ENCODE assay signal across 18 cellular contexts in genomic region chr3:38582941-38583645, GRCh38.
A peak's percentile ranks its signal among the peaks of the same experiment; 100 is the strongest.
DNase-seq lines count a peak whose midpoint lies in the region; ATAC-seq, FAIRE-seq and TF ChIP-seq lines count a peak whose summit lies in the region.
"Had no signal": no experiment of that assay in that cellular context is flagged by ENCODE, and none has a peak within 500 bp of the region (broad histone marks: within the 10 kb centered on the region; RNA-seq: fewer than 3 reads in every experiment).

No MANE protein-coding gene starts in this region.

- H4K20me1 ChIP-seq in K562 (replicated peaks; ENCODE audit: control insufficient read depth, insufficient read depth, low read length) = peaks cover 4% of the 10 kb centered on the region; the same call in 1 of the 2 replicates

- no peak overlapping the region for H2AFZ ChIP-seq in K562 (ENCODE audit: low read depth, low read length)
- H2AFZ ChIP-seq: hepatocyte had no signal

- no peak overlapping the region for H3K4me2 ChIP-seq in K562 (ENCODE audit: insufficient read depth, low read length)
- H3K4me2 ChIP-seq: hepatocyte had no signal

- no peak for TF ChIP-seq POLR2A in K562 (conservative IDR thresholded peaks at IDR 0.05)
- TF ChIP-seq POLR2A in stomach (IDR thresholded peaks at IDR 0.05) = no peak

- H3K36me3 ChIP-seq in K562 (ENCODE audit: control insufficient read depth, insufficient read depth, low read length) = no peaks in the 10 kb centered on the region
- H3K36me3 ChIP-seq in stomach = no peaks in the 10 kb centered on the region
- H3K36me3 ChIP-seq: neutrophil, SJSA1 had no signal

- no peak overlapping the region for H3K9ac ChIP-seq in K562 (ENCODE audit: insufficient read depth in 1 of 2, low read depth in 2 of 2, low read length in 2 of 2)

- no peaks in the 10 kb centered on the region for H3K79me2 ChIP-seq in K562 (ENCODE audit: control insufficient read depth, insufficient read depth, low read length)
- H3K79me2 ChIP-seq: hepatocyte had no signal

- no TSS peak for BruUV-seq in K562 (replicated peaks; lab: Mats Ljungman, UMichigan)

- H3K27ac ChIP-seq in K562 (ENCODE audit: extremely low read depth, low read depth, low read length) = no peak overlapping the region
- no peak overlapping the region for H3K27ac ChIP-seq in stomach
- H3K27ac ChIP-seq: hepatocyte, neutrophil, SJSA1 had no signal

- POLR2A ChIA-PET in K562 (lab: Yijun Ruan, JAX) = no interaction called here

- in situ Hi-C loops in K562 (cut with MboI) = no loop called here

- 1% methylated on average over 8 of the region's 8 CpGs for WGBS in K562 (ENCODE audit: insufficient coverage, low coverage, missing lambda C conversion rate)
- WGBS in stomach, 5 donors = 63 to 77% (median 66%) methylated on average over 8 of the region's 8 CpGs

- peaks cover 12 to 76% of the 10 kb centered on the region in 2 experiments for H3K27me3 ChIP-seq in K562 (ENCODE audit: control insufficient read depth in 2 of 2, insufficient read depth in 2 of 2, low read length in 2 of 2)
- H3K27me3 ChIP-seq in stomach = no peaks in the 10 kb centered on the region
- H3K27me3 ChIP-seq: hepatocyte, neutrophil, SJSA1 had no signal

- no peak for FAIRE-seq in K562 (lab: Jason Lieb, UNC)
- FAIRE-seq: keratinocyte, TTC549 had no signal

- no peak for TF ChIP-seq RAD21 in K562 (CRISPR knock-in tag; conservative IDR thresholded peaks at IDR 0.05 in 1 of 2, IDR thresholded peaks at IDR 0.05 in 1 of 2)

- DNase-seq in activated CD8-positive, alpha-beta memory T cell treated with anti-CD3 and anti-CD28 coated beads for 24 hours = peak; percentile 9
- DNase-seq in activated CD8-positive, alpha-beta memory T cell treated with anti-CD3 and anti-CD28 coated beads, Interleukin-2, amount 50 U/mL, for 4 hours = no peak
- peak; percentile 71 for DNase-seq in NCI-H2227 treated with DMSO at 0.1 percent for 48 hours (lab: John Stamatoyannopoulos, UW)
- DNase-seq in K562 (ENCODE audit: extremely low read depth in 1 of 4, low spot score in 3 of 4) = no peak
- peak; percentile 18 for DNase-seq in stomach
- no peak for DNase-seq in HuH-7 (ENCODE audit: low spot score)
- no peak for DNase-seq in NAMALWA (ENCODE audit: low spot score)
- DNase-seq: activated CD4-positive, alpha-beta T cell treated with anti-CD3 and anti-CD28 coated beads, Interleukin-2, amount 50 U/mL, for 48 hours; effector memory CD8-positive, alpha-beta T cell; EL; NCI-H146; NCI-H446 treated with DMSO at 0.1 percent for 48 hours had no signal

- H3K9me3 ChIP-seq in K562 (replicated peaks; ENCODE audit: control insufficient read depth, insufficient read depth, low read depth, low read length) (no peaks in the 10 kb centered on the region), stomach (no peaks in the 10 kb centered on the region)
- H3K9me3 ChIP-seq: neutrophil, SJSA1 had no signal

- H3K9me1 ChIP-seq in K562 (ENCODE audit: control insufficient read depth, insufficient read depth, low read length) = no peaks in the 10 kb centered on the region

- ATAC-seq in K562 (no peak), HG03097 (IDR thresholded peaks at IDR 0.05; ENCODE audit: low FRiP score, unreplicated experiment) (no peak)
- ATAC-seq: effector memory CD8-positive, alpha-beta T cell had no signal

- no peak for TF ChIP-seq CTCF in K562 (IDR thresholded peaks at IDR 0.05 in 2 of 3, conservative IDR thresholded peaks at IDR 0.05 in 1 of 3; ENCODE audit: insufficient read depth in 2 of 3, low read depth in 1 of 3, low read length in 3 of 3)
- no peak for TF ChIP-seq CTCF in stomach (IDR thresholded peaks at IDR 0.05)

- intact Hi-C loops in K562 (cut with micrococcal nuclease) (no loop called here), stomach (cut with DNase I; ENCODE audit: low total_unique reads) (no loop called here)

- peaks cover 0 to 7% of the 10 kb centered on the region in 2 experiments; a peak in 1 of 5 replicates for H3K4me1 ChIP-seq in K562 (replicated peaks in 1 of 2; ENCODE audit: control insufficient read depth in 2 of 2, insufficient read depth in 2 of 2, low read length in 2 of 2)
- no peaks in the 10 kb centered on the region for H3K4me1 ChIP-seq in stomach
- H3K4me1 ChIP-seq: SJSA1 had no signal

- CTCF ChIA-PET in K562 (lab: Yijun Ruan, JAX; ENCODE audit: low intra/inter-chr PET ratio) = no interaction called here

- H3K4me3 ChIP-seq in K562 (no peak overlapping the region), stomach (no peak overlapping the region)
- H3K4me3 ChIP-seq: hepatocyte, SJSA1 had no signal

- TF ChIP-seq EP300 in K562 (IDR thresholded peaks at IDR 0.05; ENCODE audit: low read length) = no peak
- TF ChIP-seq EP300 in stomach (IDR thresholded peaks at IDR 0.05) = no peak

TF ChIP-seq in K562, 482 proteins besides CTCF, POLR2A, EP300 and RAD21 (continues in another document):
- TF ChIP-seq, protein P1, sequence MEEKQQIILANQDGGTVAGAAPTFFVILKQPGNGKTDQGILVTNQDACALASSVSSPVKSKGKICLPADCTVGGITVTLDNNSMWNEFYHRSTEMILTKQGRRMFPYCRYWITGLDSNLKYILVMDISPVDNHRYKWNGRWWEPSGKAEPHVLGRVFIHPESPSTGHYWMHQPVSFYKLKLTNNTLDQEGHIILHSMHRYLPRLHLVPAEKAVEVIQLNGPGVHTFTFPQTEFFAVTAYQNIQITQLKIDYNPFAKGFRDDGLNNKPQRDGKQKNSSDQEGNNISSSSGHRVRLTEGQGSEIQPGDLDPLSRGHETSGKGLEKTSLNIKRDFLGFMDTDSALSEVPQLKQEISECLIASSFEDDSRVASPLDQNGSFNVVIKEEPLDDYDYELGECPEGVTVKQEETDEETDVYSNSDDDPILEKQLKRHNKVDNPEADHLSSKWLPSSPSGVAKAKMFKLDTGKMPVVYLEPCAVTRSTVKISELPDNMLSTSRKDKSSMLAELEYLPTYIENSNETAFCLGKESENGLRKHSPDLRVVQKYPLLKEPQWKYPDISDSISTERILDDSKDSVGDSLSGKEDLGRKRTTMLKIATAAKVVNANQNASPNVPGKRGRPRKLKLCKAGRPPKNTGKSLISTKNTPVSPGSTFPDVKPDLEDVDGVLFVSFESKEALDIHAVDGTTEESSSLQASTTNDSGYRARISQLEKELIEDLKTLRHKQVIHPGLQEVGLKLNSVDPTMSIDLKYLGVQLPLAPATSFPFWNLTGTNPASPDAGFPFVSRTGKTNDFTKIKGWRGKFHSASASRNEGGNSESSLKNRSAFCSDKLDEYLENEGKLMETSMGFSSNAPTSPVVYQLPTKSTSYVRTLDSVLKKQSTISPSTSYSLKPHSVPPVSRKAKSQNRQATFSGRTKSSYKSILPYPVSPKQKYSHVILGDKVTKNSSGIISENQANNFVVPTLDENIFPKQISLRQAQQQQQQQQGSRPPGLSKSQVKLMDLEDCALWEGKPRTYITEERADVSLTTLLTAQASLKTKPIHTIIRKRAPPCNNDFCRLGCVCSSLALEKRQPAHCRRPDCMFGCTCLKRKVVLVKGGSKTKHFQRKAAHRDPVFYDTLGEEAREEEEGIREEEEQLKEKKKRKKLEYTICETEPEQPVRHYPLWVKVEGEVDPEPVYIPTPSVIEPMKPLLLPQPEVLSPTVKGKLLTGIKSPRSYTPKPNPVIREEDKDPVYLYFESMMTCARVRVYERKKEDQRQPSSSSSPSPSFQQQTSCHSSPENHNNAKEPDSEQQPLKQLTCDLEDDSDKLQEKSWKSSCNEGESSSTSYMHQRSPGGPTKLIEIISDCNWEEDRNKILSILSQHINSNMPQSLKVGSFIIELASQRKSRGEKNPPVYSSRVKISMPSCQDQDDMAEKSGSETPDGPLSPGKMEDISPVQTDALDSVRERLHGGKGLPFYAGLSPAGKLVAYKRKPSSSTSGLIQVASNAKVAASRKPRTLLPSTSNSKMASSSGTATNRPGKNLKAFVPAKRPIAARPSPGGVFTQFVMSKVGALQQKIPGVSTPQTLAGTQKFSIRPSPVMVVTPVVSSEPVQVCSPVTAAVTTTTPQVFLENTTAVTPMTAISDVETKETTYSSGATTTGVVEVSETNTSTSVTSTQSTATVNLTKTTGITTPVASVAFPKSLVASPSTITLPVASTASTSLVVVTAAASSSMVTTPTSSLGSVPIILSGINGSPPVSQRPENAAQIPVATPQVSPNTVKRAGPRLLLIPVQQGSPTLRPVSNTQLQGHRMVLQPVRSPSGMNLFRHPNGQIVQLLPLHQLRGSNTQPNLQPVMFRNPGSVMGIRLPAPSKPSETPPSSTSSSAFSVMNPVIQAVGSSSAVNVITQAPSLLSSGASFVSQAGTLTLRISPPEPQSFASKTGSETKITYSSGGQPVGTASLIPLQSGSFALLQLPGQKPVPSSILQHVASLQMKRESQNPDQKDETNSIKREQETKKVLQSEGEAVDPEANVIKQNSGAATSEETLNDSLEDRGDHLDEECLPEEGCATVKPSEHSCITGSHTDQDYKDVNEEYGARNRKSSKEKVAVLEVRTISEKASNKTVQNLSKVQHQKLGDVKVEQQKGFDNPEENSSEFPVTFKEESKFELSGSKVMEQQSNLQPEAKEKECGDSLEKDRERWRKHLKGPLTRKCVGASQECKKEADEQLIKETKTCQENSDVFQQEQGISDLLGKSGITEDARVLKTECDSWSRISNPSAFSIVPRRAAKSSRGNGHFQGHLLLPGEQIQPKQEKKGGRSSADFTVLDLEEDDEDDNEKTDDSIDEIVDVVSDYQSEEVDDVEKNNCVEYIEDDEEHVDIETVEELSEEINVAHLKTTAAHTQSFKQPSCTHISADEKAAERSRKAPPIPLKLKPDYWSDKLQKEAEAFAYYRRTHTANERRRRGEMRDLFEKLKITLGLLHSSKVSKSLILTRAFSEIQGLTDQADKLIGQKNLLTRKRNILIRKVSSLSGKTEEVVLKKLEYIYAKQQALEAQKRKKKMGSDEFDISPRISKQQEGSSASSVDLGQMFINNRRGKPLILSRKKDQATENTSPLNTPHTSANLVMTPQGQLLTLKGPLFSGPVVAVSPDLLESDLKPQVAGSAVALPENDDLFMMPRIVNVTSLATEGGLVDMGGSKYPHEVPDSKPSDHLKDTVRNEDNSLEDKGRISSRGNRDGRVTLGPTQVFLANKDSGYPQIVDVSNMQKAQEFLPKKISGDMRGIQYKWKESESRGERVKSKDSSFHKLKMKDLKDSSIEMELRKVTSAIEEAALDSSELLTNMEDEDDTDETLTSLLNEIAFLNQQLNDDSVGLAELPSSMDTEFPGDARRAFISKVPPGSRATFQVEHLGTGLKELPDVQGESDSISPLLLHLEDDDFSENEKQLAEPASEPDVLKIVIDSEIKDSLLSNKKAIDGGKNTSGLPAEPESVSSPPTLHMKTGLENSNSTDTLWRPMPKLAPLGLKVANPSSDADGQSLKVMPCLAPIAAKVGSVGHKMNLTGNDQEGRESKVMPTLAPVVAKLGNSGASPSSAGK (IDR thresholded peaks at IDR 0.05) = no peak
- no peak for TF ChIP-seq MCM7 (IDR thresholded peaks at IDR 0.05)
- no peak for TF ChIP-seq NFE2 (IDR thresholded peaks at IDR 0.05; ENCODE audit: low read depth)

Comparison
In these comparisons a context has a peak if more than half of its experiments do, and no peak if none do; other contexts are left out.
1. DNase-seq: peak in activated CD8-positive, alpha-beta memory T cell treated with anti-CD3 and anti-CD28 coated beads for 24 hours (single experiment), NCI-H2227 treated with DMSO at 0.1 percent for 48 hours (single experiment) and stomach (single experiment); none in activated CD8-positive, alpha-beta memory T cell treated with anti-CD3 and anti-CD28 coated beads, Interleukin-2, amount 50 U/mL, for 4 hours (single experiment), K562 (0 of 4), HuH-7 (single experiment) and NAMALWA (single experiment).